In genomic region chr11:20156280-20156875, GRCh38 we compare ENCODE assay signal across 9 cellular contexts. TPM values are rescaled to one million over a fixed set of nuclear protein-coding genes. Genes with fewer than 3 reads are reported as not detected.
DNase-seq lines count a peak whose midpoint lies in the region; ATAC-seq lines count a peak whose summit lies in the region.
"Had no signal": no experiment of that assay in that cellular context is flagged by ENCODE, and none has a peak within 500 bp of the region (broad histone marks: within the 10 kb centered on the region; RNA-seq: fewer than 3 reads in every experiment).

No MANE protein-coding gene starts in this region.

- H3K9me3 ChIP-seq in iPS-18c (ENCODE audit: control insufficient read depth, insufficient read depth, low read length) = no peaks in the 10 kb centered on the region
- H3K9me3 ChIP-seq: right lobe of liver had no signal

- DNase-seq in NCI-H1092 (lab: John Stamatoyannopoulos, UW) (peak; percentile 38), sciatic nerve (ENCODE audit: low spot score) (no peak), NCI-H1048 (lab: John Stamatoyannopoulos, UW) (no peak), NCI-H82 (lab: John Stamatoyannopoulos, UW) (no peak)
- DNase-seq in activated CD8-positive, alpha-beta memory T cell treated with anti-CD3 and anti-CD28 coated beads, Interleukin-2, amount 50 U/mL, for 4 hours = peak; percentile 54
- DNase-seq in stimulated activated CD8-positive, alpha-beta memory T cell treated with anti-CD3 and anti-CD28 coated beads, Interleukin-7, amount 100 ng/mL, for 24 hours (ENCODE audit: low read depth) = peak; percentile 15

- ATAC-seq in sciatic nerve (no peak), esophagus mucosa (no peak)

- peak overlapping the region; percentile 73 for H3K4me3 ChIP-seq in iPS-18c (ENCODE audit: insufficient read depth, low read depth, low read length)

- intact Hi-C loops in sciatic nerve (cut with DNase I) = no loop called here

RNA-seq across cellular contexts. Expression of gene DBX1, which starts 3.9 kb away (rescaled TPM):
- total RNA-seq in sciatic nerve (not detected), esophagus mucosa (not detected)
- total RNA-seq: right lobe of liver had no signal

Comparison
In these comparisons a context has a peak if more than half of its experiments do, and no peak if none do; other contexts are left out.
1. DNase-seq: peak in NCI-H1092 (single experiment), activated CD8-positive, alpha-beta memory T cell treated with anti-CD3 and anti-CD28 coated beads, Interleukin-2, amount 50 U/mL, for 4 hours (single experiment) and stimulated activated CD8-positive, alpha-beta memory T cell treated with anti-CD3 and anti-CD28 coated beads, Interleukin-7, amount 100 ng/mL, for 24 hours (single experiment); none in sciatic nerve (single experiment), NCI-H1048 (single experiment) and NCI-H82 (single experiment).